14 cellular contexts compared by ENCODE assay signal in the genomic region with DNA sequence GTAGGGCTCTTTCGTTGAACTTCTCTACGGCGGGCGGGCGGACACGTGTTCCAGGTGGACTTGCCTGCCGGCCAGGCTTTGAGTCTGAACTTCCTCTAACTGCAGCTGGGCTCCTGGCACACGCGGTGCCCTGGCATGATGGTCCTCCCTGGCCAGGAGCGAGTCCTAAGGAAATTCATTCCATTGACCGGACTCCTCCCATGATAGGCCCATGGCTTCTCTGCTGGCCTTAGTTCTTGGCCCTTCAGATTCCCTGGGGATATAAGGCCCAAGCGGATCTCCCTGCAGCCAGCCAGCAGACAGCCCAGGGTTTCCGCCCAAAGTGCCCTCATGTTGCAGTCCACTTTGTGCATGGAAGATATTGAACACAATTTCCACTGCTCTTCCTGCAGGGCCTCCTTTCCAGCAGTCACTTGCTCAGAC.
"Had no signal": no experiment of that assay in that cellular context is flagged by ENCODE, and none has a peak within 500 bp of the region (broad histone marks: within the 10 kb centered on the region; RNA-seq: fewer than 3 reads in every experiment).

No MANE protein-coding gene starts in this region.

- H3K27me3 ChIP-seq: esophagus muscularis mucosa, tibial artery, vagina had no signal

- H3K27ac ChIP-seq: esophagus muscularis mucosa, lower lobe of right lung, parathyroid adenoma, vagina had no signal

- H3K4me3 ChIP-seq: esophagus muscularis mucosa, lower lobe of right lung, tibial artery, vagina had no signal

- H3K4me1 Mint-ChIP-seq: activated naive CD4-positive, alpha-beta T cell treated with anti-CD3 and anti-CD28 coated beads, Interleukin-2, amount 10 ng/mL, durations not matched to agents 7 days and 5 days had no signal

- H3K79me2 ChIP-seq: parathyroid adenoma had no signal

- ATAC-seq: lower lobe of right lung, T-cell had no signal

- H2AFZ ChIP-seq: parathyroid adenoma had no signal

- H3K4me1 ChIP-seq: esophagus muscularis mucosa, parathyroid adenoma, vagina had no signal

- H3K27me3 Mint-ChIP-seq: activated naive CD4-positive, alpha-beta T cell treated with anti-CD3 and anti-CD28 coated beads, Interleukin-2, amount 10 ng/mL, durations not matched to agents 7 days and 5 days; T-cell had no signal

- DNase-seq: activated CD4-positive, CD25-positive, alpha-beta regulatory T cell treated with anti-CD3 and anti-CD28 coated beads, Interleukin-2, amount 50 U/mL, for 72 hours; activated naive CD4-positive, alpha-beta T cell treated with anti-CD3 and anti-CD28 coated beads, Interleukin-2, amount 10 ng/mL, durations not matched to agents 7 days and 5 days; hypothalamus; lower lobe of right lung; stimulated activated CD4-positive, alpha-beta T cell treated with anti-CD3 and anti-CD28 coated beads, Interleukin-15, amount 100 ng/mL, for 24 hours; stimulated activated CD4-positive, alpha-beta T cell treated with anti-CD3 and anti-CD28 coated beads, Interleukin-4, amount 100 ng/mL, for 1 hour; stimulated activated naive CD4-positive, alpha-beta T cell; T-cell; T-helper 9 cell had no signal

- H3K4me3 Mint-ChIP-seq: activated naive CD4-positive, alpha-beta T cell treated with anti-CD3 and anti-CD28 coated beads, Interleukin-2, amount 10 ng/mL, durations not matched to agents 7 days and 5 days; mesothelial cell of epicardium; T-cell had no signal

- H3K27ac Mint-ChIP-seq: activated naive CD4-positive, alpha-beta T cell treated with anti-CD3 and anti-CD28 coated beads, Interleukin-2, amount 10 ng/mL, durations not matched to agents 7 days and 5 days; T-cell had no signal

- H3K9ac ChIP-seq: parathyroid adenoma had no signal
